8 cellular contexts compared by ENCODE assay signal in the genomic region with DNA sequence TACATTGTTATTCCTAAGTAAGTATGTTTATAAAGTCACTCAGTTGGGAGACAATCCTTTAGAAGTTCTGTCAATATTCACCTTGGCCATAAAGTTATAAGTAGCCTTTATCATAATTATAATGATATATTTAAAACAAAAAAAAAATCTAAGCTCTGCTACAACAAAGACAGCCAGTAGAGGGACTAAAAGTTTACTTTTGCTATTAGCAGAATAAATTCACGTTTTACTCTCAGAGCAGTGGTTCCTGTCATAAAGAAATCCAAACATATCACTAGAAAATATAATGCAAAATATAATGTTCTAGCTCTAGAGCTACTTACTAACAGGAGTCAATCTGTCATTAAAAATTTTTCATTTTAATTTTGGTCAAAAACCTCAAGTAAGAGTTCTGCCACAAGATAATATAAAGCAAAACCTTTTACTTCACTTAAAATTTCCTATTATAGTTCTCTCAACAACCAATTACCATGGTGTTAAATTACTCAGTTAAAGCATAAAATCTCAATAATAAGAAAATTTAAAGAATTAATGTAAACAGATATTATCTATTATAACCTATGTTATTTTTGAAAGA. TPM values are rescaled to one million over a fixed set of nuclear protein-coding genes. Genes with fewer than 3 reads are reported as not detected.
DNase-seq lines count a peak whose midpoint lies in the region; ATAC-seq and TF ChIP-seq lines count a peak whose summit lies in the region.

No MANE protein-coding gene starts in this region.

- H3K9me2 ChIP-seq in DOHH2 (replicated peaks; ENCODE audit: control insufficient read depth, low read length) (no peaks in the 10 kb centered on the region), neural cell (ENCODE audit: insufficient read depth, low read length) (no peaks in the 10 kb centered on the region)

- H3K36me3 ChIP-seq in DOHH2 (ENCODE audit: control insufficient read depth, low read length) (peaks cover 8% of the 10 kb centered on the region), neural cell (ENCODE audit: insufficient read depth, low read length) (no peaks in the 10 kb centered on the region)

- TF ChIP-seq CTCF in DOHH2 (IDR thresholded peaks at IDR 0.05; ENCODE audit: low read depth, low read length, poor library complexity, severe bottlenecking) (peak; percentile 38), coronary artery (IDR thresholded peaks at IDR 0.05) (peak; percentile 38), neural cell (IDR thresholded peaks at IDR 0.05; ENCODE audit: poor library complexity, severe bottlenecking) (peak; percentile 64)

- peaks cover 6% of the 10 kb centered on the region; the same call in 1 of the 2 replicates for H3F3A ChIP-seq in DOHH2 (ENCODE audit: control insufficient read depth, insufficient read depth)
- H3F3A ChIP-seq in neural cell (ENCODE audit: insufficient read depth, low read length, poor library complexity, severe bottlenecking), result no peaks in the 10 kb centered on the region

- no peaks in the 10 kb centered on the region for H3K79me2 ChIP-seq in DOHH2 (ENCODE audit: control insufficient read depth, low read length)
- H3K79me2 ChIP-seq in neural cell (replicated peaks; ENCODE audit: insufficient read depth, low read length), result no peaks in the 10 kb centered on the region

- H3K27ac ChIP-seq in DOHH2 (ENCODE audit: low read depth, low read length), result no peak overlapping the region
- no peak overlapping the region for H3K27ac ChIP-seq in coronary artery
- no peak overlapping the region for H3K27ac ChIP-seq in neural cell (ENCODE audit: low read length)

- peak; percentile 65 for TF ChIP-seq RAD21 in neural cell (conservative IDR thresholded peaks at IDR 0.05)

- no peak overlapping the region for H2AFZ ChIP-seq in neural cell (ENCODE audit: low read depth, low read length)

- ATAC-seq in HG03025 (IDR thresholded peaks at IDR 0.05; ENCODE audit: low FRiP score, unreplicated experiment), result no peak

- H3K4me1 ChIP-seq in DOHH2 (ENCODE audit: control insufficient read depth, low read length), result 0 out of 2 replicates have a peak, but pooled peaks cover 4% of the 10 kb centered on the region

- H3K27me3 ChIP-seq in DOHH2 (ENCODE audit: control insufficient read depth, low read length), result no peaks in the 10 kb centered on the region
- no peaks in the 10 kb centered on the region for H3K27me3 ChIP-seq in neural cell (ENCODE audit: insufficient read depth, low read depth, low read length)

- TF ChIP-seq EP300 in neural cell (conservative IDR thresholded peaks at IDR 0.05; ENCODE audit: poor library complexity, severe bottlenecking), result no peak

- no peak overlapping the region for H3K9ac ChIP-seq in neural cell (ENCODE audit: low read length)

- no peaks in the 10 kb centered on the region for H4K20me1 ChIP-seq in DOHH2 (ENCODE audit: control insufficient read depth, insufficient read depth, low read depth, low read length)
- no peaks in the 10 kb centered on the region for H4K20me1 ChIP-seq in neural cell (ENCODE audit: insufficient read depth)

- H3K4me3 ChIP-seq in DOHH2 (ENCODE audit: low read length) (no peak overlapping the region), coronary artery (no peak overlapping the region), neural cell (ENCODE audit: low read length) (no peak overlapping the region)

- H3K4me2 ChIP-seq in DOHH2 (ENCODE audit: low read length) (no peak overlapping the region), neural cell (ENCODE audit: low read length) (no peak overlapping the region)

- DNase-seq in NAMALWA (ENCODE audit: low spot score) (peak; percentile 54), coronary artery (ENCODE audit: low spot score) (no peak), activated gamma-delta T cell treated with Interleukin-2 at 50 U/mL for 16 hours (no peak), NCI-H1436 treated with DMSO at 0.1 percent for 48 hours (lab: John Stamatoyannopoulos, UW) (no peak), epidermal melanocyte (ENCODE audit: insufficient read length, low spot score) (no peak)

- H3K9me3 ChIP-seq in DOHH2 (ENCODE audit: control insufficient read depth, insufficient read depth, low read length), result no peaks in the 10 kb centered on the region
- H3K9me3 ChIP-seq in neural cell (ENCODE audit: low read length), result no peaks in the 10 kb centered on the region

TF ChIP-seq in neural cell, 6 proteins besides CTCF, POLR2A, EP300 and RAD21:
- no peak for TF ChIP-seq POLR2AphosphoS5 (IDR thresholded peaks at IDR 0.05)
- TF ChIP-seq SMC3 (conservative IDR thresholded peaks at IDR 0.05; ENCODE audit: poor library complexity), result peak; percentile 64

RNA-seq across cellular contexts. Expression of gene INTS6, which starts 17.7 kb away (rescaled TPM):
- 22.6 and 31.1 TPM in 2 replicates for polyA plus RNA-seq in neural cell
- 73.5 and 80.3 TPM in 2 replicates for polyA minus RNA-seq in neural cell
